16 cellular contexts compared by ENCODE assay signal in the genomic region with DNA sequence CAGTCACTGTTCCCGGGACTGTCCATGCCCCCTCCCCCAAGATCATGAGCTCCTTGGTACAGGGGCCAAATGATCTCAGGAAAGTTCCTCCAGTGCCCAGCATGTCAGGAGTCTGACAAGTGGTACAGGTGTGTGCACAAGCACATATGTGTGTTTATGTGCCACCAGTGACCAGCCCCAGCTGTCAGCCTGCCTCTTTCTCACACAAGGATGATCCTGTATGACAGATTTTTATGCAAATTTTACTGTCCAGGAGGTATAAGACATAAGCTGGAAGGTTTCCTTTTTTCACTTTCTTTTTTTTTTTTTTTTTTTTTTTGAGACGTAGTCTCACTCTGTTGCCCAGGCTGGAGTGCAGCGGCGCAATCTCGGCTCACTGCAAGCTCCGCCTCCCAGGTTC. TPM values are rescaled to one million over a fixed set of nuclear protein-coding genes. Genes with fewer than 3 reads are reported as not detected.
DNase-seq lines count a peak whose midpoint lies in the region; ATAC-seq and TF ChIP-seq lines count a peak whose summit lies in the region.
"Had no signal": no experiment of that assay in that cellular context is flagged by ENCODE, and none has a peak within 500 bp of the region (broad histone marks: within the 10 kb centered on the region; RNA-seq: fewer than 3 reads in every experiment).

No MANE protein-coding gene starts in this region.

- H3K27ac Mint-ChIP-seq in immature natural killer cell (peak overlapping the region in 4 of 6 donors; percentile 2 to 55 (median 12)), neural progenitor cell (no peak overlapping the region)
- H3K27ac Mint-ChIP-seq in naive thymus-derived CD8-positive, alpha-beta T cell, result peak overlapping the region in 2 of 10 donors; percentile 32 to 40

- H3K27me3 Mint-ChIP-seq in immature natural killer cell (ENCODE audit: low read depth in 3 of 3) (peaks cover 0 to 3% (median 2%) of the 10 kb centered on the region in 3 donors), neural progenitor cell (ENCODE audit: insufficient read depth, low read depth) (no peaks in the 10 kb centered on the region)
- H3K27me3 Mint-ChIP-seq in naive thymus-derived CD8-positive, alpha-beta T cell, result no peaks in the 10 kb centered on the region

- H3K27ac ChIP-seq in neural progenitor cell, result no peak overlapping the region
- H3K27ac ChIP-seq: C4-2B, neutrophil, suprapubic skin had no signal

- no peak overlapping the region for H3K4me3 ChIP-seq in neural progenitor cell
- H3K4me3 ChIP-seq: lung, suprapubic skin had no signal

- H3K36me3 Mint-ChIP-seq in immature natural killer cell (no peaks in the 10 kb centered on the region), neural progenitor cell (peaks cover 9% of the 10 kb centered on the region)
- peaks cover 0 to 26% (median 2%) of the 10 kb centered on the region in 3 donors for H3K36me3 Mint-ChIP-seq in naive thymus-derived CD8-positive, alpha-beta T cell

- no peak overlapping the region for H3K4me2 ChIP-seq in neural progenitor cell

- H2AFZ ChIP-seq in neural progenitor cell (replicated peaks), result no peak overlapping the region

- ATAC-seq in GM18861 (IDR thresholded peaks at IDR 0.05; ENCODE audit: unreplicated experiment), result peak; percentile 70
- ATAC-seq in GM21390 (IDR thresholded peaks at IDR 0.05; ENCODE audit: unreplicated experiment), result peak; percentile 86
- peak; percentile 70 for ATAC-seq in HG03135 (IDR thresholded peaks at IDR 0.05; ENCODE audit: unreplicated experiment)
- ATAC-seq in naive thymus-derived CD8-positive, alpha-beta T cell, result no peak

- peaks cover 9% of the 10 kb centered on the region for H4K20me1 ChIP-seq in neural progenitor cell (ENCODE audit: low read depth)

- POLR2A ChIA-PET in naive thymus-derived CD8-positive, alpha-beta T cell (lab: Charles Lee), result interaction anchor here (0.7 kb wide), 1 partner anchor 10 kb away, joined by 4 read pairs; no protein-coding TSS in a partner anchor

- no peaks in the 10 kb centered on the region for H3F3A ChIP-seq in neural progenitor cell (ENCODE audit: low read depth)

- DNase-seq in immature natural killer cell, result no peak
- no peak for DNase-seq in dedifferentiated amniotic fluid mesenchymal stem cell (ENCODE audit: extremely low spot score)
- no peak for DNase-seq in SW480 (ENCODE audit: low spot score)
- DNase-seq in neural progenitor cell (ENCODE audit: low spot score), result no peak
- DNase-seq in naive thymus-derived CD8-positive, alpha-beta T cell, result no peak
- DNase-seq: activated CD4-positive, alpha-beta T cell treated with anti-CD3 and anti-CD28 coated beads for 48 hours; cortex of kidney; NCI-H446 had no signal

- no peak overlapping the region for H3K4me3 Mint-ChIP-seq in immature natural killer cell
- H3K4me3 Mint-ChIP-seq in neural progenitor cell, result no peak overlapping the region
- H3K4me3 Mint-ChIP-seq in naive thymus-derived CD8-positive, alpha-beta T cell, result no peak overlapping the region

- no peak for TF ChIP-seq CTCF in neural progenitor cell (IDR thresholded peaks at IDR 0.05)

- no peaks in the 10 kb centered on the region for H3K9me3 ChIP-seq in neural progenitor cell (ENCODE audit: low read depth)
- H3K9me3 ChIP-seq: neutrophil, suprapubic skin had no signal

- no peaks in the 10 kb centered on the region for H3K4me1 ChIP-seq in neural progenitor cell

- no peaks in the 10 kb centered on the region for H3K4me1 Mint-ChIP-seq in immature natural killer cell
- H3K4me1 Mint-ChIP-seq in neural progenitor cell, result no peaks in the 10 kb centered on the region
- peaks cover 2 to 12% (median 7%) of the 10 kb centered on the region in 4 donors for H3K4me1 Mint-ChIP-seq in naive thymus-derived CD8-positive, alpha-beta T cell

- no peak overlapping the region for H3K9ac ChIP-seq in neural progenitor cell

- H3K9me3 Mint-ChIP-seq in immature natural killer cell (no peaks in the 10 kb centered on the region), neural progenitor cell (no peaks in the 10 kb centered on the region)
- H3K9me3 Mint-ChIP-seq in naive thymus-derived CD8-positive, alpha-beta T cell, result no peaks in the 10 kb centered on the region

- no peaks in the 10 kb centered on the region for H3K27me3 ChIP-seq in neural progenitor cell
- H3K27me3 ChIP-seq: neutrophil, suprapubic skin had no signal

- no peaks in the 10 kb centered on the region for H3K36me3 ChIP-seq in neural progenitor cell
- H3K36me3 ChIP-seq: neutrophil had no signal

- H3K79me2 ChIP-seq in neural progenitor cell (ENCODE audit: low read depth), result no peaks in the 10 kb centered on the region

RNA-seq across cellular contexts. Expression of gene GFOD2, which starts 31.4 kb away (rescaled TPM):
- 1 to 10 TPM; 6.2 to 9.7 (median 7.4) TPM for polyA plus RNA-seq in immature natural killer cell
- total RNA-seq in neural progenitor cell (ENCODE audit: low replicate concordance), result 13.2 and 21.4 TPM in 2 replicates
- 10 to 100 TPM; 12.7 to 13.0 TPM for total RNA-seq in naive thymus-derived CD8-positive, alpha-beta T cell
- polyA plus RNA-seq in naive thymus-derived CD8-positive, alpha-beta T cell, result 10 to 100 TPM in 1 of 3 donors, 1 to 10 TPM in 2; 6.0 to 10.9 (median 6.5) TPM

RNA-seq across cellular contexts. Expression of gene RANBP10, which starts 55.9 kb away (rescaled TPM):
- polyA plus RNA-seq in immature natural killer cell, result 10 to 100 TPM in 1 of 3 donors, 1 to 10 TPM in 2; 2.6 to 12.4 (median 7.9) TPM
- total RNA-seq in neural progenitor cell (ENCODE audit: low replicate concordance), result 11.4 and 12.3 TPM in 2 replicates
- total RNA-seq in naive thymus-derived CD8-positive, alpha-beta T cell, result 10 to 100 TPM; 18.5 to 23.6 TPM
- 10 to 100 TPM in 1 of 3 donors, 1 to 10 TPM in 2; 5.8 to 13.8 (median 6.3) TPM for polyA plus RNA-seq in naive thymus-derived CD8-positive, alpha-beta T cell

RNA-seq across cellular contexts. Expression of gene TSNAXIP1, which starts 56.2 kb away (rescaled TPM):
- polyA plus RNA-seq in immature natural killer cell, result not detected
- total RNA-seq in neural progenitor cell (ENCODE audit: low replicate concordance), result 2.8 and 2.9 TPM in 2 replicates
- 1 to 10 TPM; 1.0 to 1.2 TPM for total RNA-seq in naive thymus-derived CD8-positive, alpha-beta T cell
- under 1 TPM in 1 of 3 donors, not detected in 2; 0.14 TPM for polyA plus RNA-seq in naive thymus-derived CD8-positive, alpha-beta T cell
- total RNA-seq: HT-29 had no signal

Comparison
In these comparisons a context has a peak if more than half of its experiments do, and no peak if none do; other contexts are left out.
1. ATAC-seq: peak in GM18861 (single experiment), GM21390 (single experiment) and HG03135 (single experiment); none in naive thymus-derived CD8-positive, alpha-beta T cell (0 of 2).